In genomic region chr19:47113446-47114348, GRCh38 we compare ENCODE assay signal across 1 cellular context.
TF ChIP-seq lines count a peak whose summit lies in the region.

Gene ZC3H4, minus strand, starts transcription at chr19:47113776. Its CDS starts 1,192 bp downstream, at chr19:47112584.

TF ChIP-seq in K562, 482 proteins besides CTCF, POLR2A, EP300 and RAD21 (continued from another document):
- TF ChIP-seq ZNF511 (CRISPR knock-in tag; IDR thresholded peaks at IDR 0.05) (0 out of 2 replicates have a peak, but pooled peaks have one; percentile 18), POLR2AphosphoS2 (IDR thresholded peaks at IDR 0.05; ENCODE audit: low read length) (no peak), ETV1 (tag; conservative IDR thresholded peaks at IDR 0.05; ENCODE audit: low read depth) (peak; percentile 88)
